In genomic region chr15:89400121-89400996, GRCh38 we compare ENCODE assay signal across 8 cellular contexts.
DNase-seq lines count a peak whose midpoint lies in the region; ATAC-seq and TF ChIP-seq lines count a peak whose summit lies in the region.

No MANE protein-coding gene starts in this region.

- H3K4me1 Mint-ChIP-seq in Calu3 (ENCODE audit: low read depth, unreplicated experiment) = no peaks in the 10 kb centered on the region

- H3K27ac Mint-ChIP-seq in Calu3 (ENCODE audit: unreplicated experiment) = no peak overlapping the region

- H3K36me3 Mint-ChIP-seq in Calu3 (ENCODE audit: insufficient read depth, unreplicated experiment) = no peaks in the 10 kb centered on the region

- peak overlapping the region; percentile 60 for H3K4me3 Mint-ChIP-seq in Calu3 (ENCODE audit: low read depth, unreplicated experiment)

- ATAC-seq in GM21528 (IDR thresholded peaks at IDR 0.05; ENCODE audit: low FRiP score, unreplicated experiment) (peak; percentile 35), HG02840 (IDR thresholded peaks at IDR 0.05; ENCODE audit: low FRiP score, unreplicated experiment) (no peak)

- H3K4me3 ChIP-seq in fibroblast of villous mesenchyme (ENCODE audit: low read depth, low read length) = peak overlapping the region; percentile 52

- H3K9me3 Mint-ChIP-seq in Calu3 (ENCODE audit: low read depth, unreplicated experiment) = no peaks in the 10 kb centered on the region

- no peak for DNase-seq in Calu3
- peak; percentile 34 for DNase-seq in NCI-H774 (lab: John Stamatoyannopoulos, UW)
- no peak for DNase-seq in fibroblast of villous mesenchyme (ENCODE audit: low read depth)
- no peak for DNase-seq in HUDEP-2 (lab: John Stamatoyannopoulos, UW; ENCODE audit: unreplicated experiment in 76 of 76)
- DNase-seq in activated CD4-positive, alpha-beta T cell treated with anti-CD3 and anti-CD28 coated beads, Interleukin-2, amount 50 U/mL, for 48 hours = no peak
- no peak for DNase-seq in mucosa of gallbladder (ENCODE audit: low spot score)

- TF ChIP-seq CTCF in Calu3 (IDR thresholded peaks at IDR 0.05; ENCODE audit: unreplicated experiment) (no peak), fibroblast of villous mesenchyme (IDR thresholded peaks at IDR 0.05; ENCODE audit: insufficient read depth, low read depth, low read length) (no peak)

- intact Hi-C loops in Calu3 (cut with micrococcal nuclease; ENCODE audit: unreplicated experiment) = no loop called here

- no TSS peak for BruUV-seq in Calu3 (replicated peaks; lab: Mats Ljungman, UMichigan)

- CTCF ChIA-PET in Calu3 (lab: Charles Lee) = interaction anchor here (1.2 to 1.3 kb wide), 2 partner anchors 8 to 42 kb away, joined by 3 to 6 read pairs; no protein-coding TSS in a partner anchor

- H3K27me3 Mint-ChIP-seq in Calu3 (ENCODE audit: unreplicated experiment) = peaks cover 97% of the 10 kb centered on the region
